28 cellular contexts compared by ENCODE assay signal in the genomic region with DNA sequence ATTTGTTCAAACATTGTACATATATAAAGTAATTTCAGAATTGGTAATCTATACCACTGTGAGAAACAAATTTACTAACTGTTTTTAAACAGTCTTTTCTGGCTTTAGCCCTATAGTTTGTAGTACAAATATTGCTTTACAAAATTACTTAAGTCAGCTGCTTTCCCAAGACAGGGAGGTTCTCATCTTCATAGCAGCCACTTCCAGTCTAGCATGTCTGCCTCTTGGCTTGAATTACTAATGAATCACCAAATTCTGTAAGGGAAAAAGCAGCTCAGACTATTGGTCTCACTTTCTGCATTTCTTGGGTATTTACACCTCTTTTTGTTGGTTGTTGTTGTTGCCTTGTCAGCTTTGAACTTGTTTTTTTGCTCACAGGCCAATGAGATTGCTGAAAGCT.
"Had no signal": no experiment of that assay in that cellular context is flagged by ENCODE, and none has a peak within 500 bp of the region (broad histone marks: within the 10 kb centered on the region; RNA-seq: fewer than 3 reads in every experiment).

No MANE protein-coding gene starts in this region.

- H3K4me3 Mint-ChIP-seq: activated CD4-positive, alpha-beta T cell treated with anti-CD3 and anti-CD28 coated beads for 36 hours; activated naive CD8-positive, alpha-beta T cell; brain; natural killer cell; neural progenitor cell; stimulated activated naive CD8-positive, alpha-beta T cell treated with anti-CD3 and anti-CD28 coated beads, Interleukin-15, Interleukin-2, amounts not matched to agents 100 ng/mL and 50 ng/mL, for 24 hours; type B pancreatic cell had no signal

- ATAC-seq: activated CD4-positive, alpha-beta T cell treated with anti-CD3 and anti-CD28 coated beads for 36 hours; gastroesophageal sphincter; left lobe of liver; lower lobe of right lung; natural killer cell; right lobe of liver had no signal

- H3K4me1 ChIP-seq: adrenal gland, ascending aorta, gastroesophageal sphincter, lower lobe of right lung, neural progenitor cell, right lobe of liver, uterus had no signal

- H3K27me3 ChIP-seq: adrenal gland, ascending aorta, dorsolateral prefrontal cortex, gastroesophageal sphincter, neural progenitor cell, right lobe of liver, uterus had no signal

- H3K4me3 ChIP-seq: adrenal gland, ascending aorta, coronary artery, dorsolateral prefrontal cortex, gastroesophageal sphincter, lower lobe of right lung, neural progenitor cell, right lobe of liver, uterus had no signal

- H3K36me3 Mint-ChIP-seq: activated naive CD8-positive, alpha-beta T cell; brain; natural killer cell; neural progenitor cell; type B pancreatic cell had no signal

- H3K4me2 ChIP-seq: neural progenitor cell had no signal

- DNase-seq: activated CD4-positive, alpha-beta T cell treated with anti-CD3 and anti-CD28 coated beads for 36 hours; activated CD4-positive, CD25-positive, alpha-beta regulatory T cell; activated effector memory CD4-positive, alpha-beta T cell treated with Interleukin-2 at 50 U/mL for 16 hours; activated naive CD4-positive, alpha-beta T cell treated with Interleukin-2 at 50 U/mL for 16 hours; activated T-cell treated with anti-CD3 and anti-CD28 coated beads for 4 hours; adrenal gland; dorsolateral prefrontal cortex; effector memory CD4-positive, alpha-beta T cell; erythroblast; head of caudate nucleus; hippocampal formation; lower lobe of right lung; mesendoderm; natural killer cell; occipital lobe; right lobe of liver; stimulated activated CD4-positive, alpha-beta T cell treated with anti-CD3 and anti-CD28 coated beads, Interleukin-2, amount 100 ng/mL, for 48 hours; substantia nigra; uterus had no signal

- H3K27me3 Mint-ChIP-seq: activated CD4-positive, alpha-beta T cell treated with anti-CD3 and anti-CD28 coated beads for 36 hours; activated naive CD8-positive, alpha-beta T cell; stimulated activated naive CD8-positive, alpha-beta T cell treated with anti-CD3 and anti-CD28 coated beads, Interleukin-15, Interleukin-2, amounts not matched to agents 100 ng/mL and 50 ng/mL, for 24 hours; type B pancreatic cell had no signal

- H3K9me3 ChIP-seq: adrenal gland, ascending aorta, gastroesophageal sphincter, lower lobe of right lung, right lobe of liver, uterus had no signal

- H2AFZ ChIP-seq: neural progenitor cell had no signal

- H3K27ac Mint-ChIP-seq: activated CD4-positive, alpha-beta T cell treated with anti-CD3 and anti-CD28 coated beads for 36 hours; activated naive CD8-positive, alpha-beta T cell; brain; natural killer cell; neural progenitor cell; stimulated activated naive CD8-positive, alpha-beta T cell treated with anti-CD3 and anti-CD28 coated beads, Interleukin-15, Interleukin-2, amounts not matched to agents 100 ng/mL and 50 ng/mL, for 24 hours; type B pancreatic cell had no signal

- H3K27ac ChIP-seq: adrenal gland, ascending aorta, coronary artery, dorsolateral prefrontal cortex, gastroesophageal sphincter, lower lobe of right lung, neural progenitor cell, right lobe of liver, uterus had no signal

- H3K36me3 ChIP-seq: adrenal gland, ascending aorta, gastroesophageal sphincter, lower lobe of right lung, neural progenitor cell, right lobe of liver, uterus had no signal

- H3K9me3 Mint-ChIP-seq: brain; neural progenitor cell; stimulated activated naive CD8-positive, alpha-beta T cell treated with anti-CD3 and anti-CD28 coated beads, Interleukin-15, Interleukin-2, amounts not matched to agents 100 ng/mL and 50 ng/mL, for 24 hours; type B pancreatic cell had no signal

- H3K9ac ChIP-seq: neural progenitor cell had no signal

- H3K4me1 Mint-ChIP-seq: activated CD4-positive, alpha-beta T cell treated with anti-CD3 and anti-CD28 coated beads for 36 hours; natural killer cell had no signal
